In the genomic region with DNA sequence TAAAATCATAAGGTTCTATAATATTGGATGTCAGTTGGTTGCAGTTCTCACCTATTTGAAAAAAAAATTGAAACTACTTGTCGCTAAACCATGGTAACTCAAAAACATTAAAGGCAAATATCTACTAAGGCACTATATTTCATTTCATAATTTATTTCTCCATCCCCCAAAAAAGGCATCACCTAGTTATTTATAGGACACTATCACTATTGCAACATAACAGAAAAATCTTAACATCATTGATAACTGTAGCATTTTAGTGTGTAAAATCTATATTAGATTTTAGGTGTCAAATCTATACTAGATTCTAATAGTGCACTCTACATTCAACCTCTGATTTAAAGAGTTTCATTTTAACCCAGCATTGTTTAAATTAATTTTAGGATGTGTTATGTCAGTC, we compare ENCODE assay signal across 11 cellular contexts. TPM values are rescaled to one million over a fixed set of nuclear protein-coding genes. Genes with fewer than 3 reads are reported as not detected.
DNase-seq lines count a peak whose midpoint lies in the region; ATAC-seq and TF ChIP-seq lines count a peak whose summit lies in the region.
"Had no signal": no experiment of that assay in that cellular context is flagged by ENCODE, and none has a peak within 500 bp of the region (broad histone marks: within the 10 kb centered on the region; RNA-seq: fewer than 3 reads in every experiment).

No MANE protein-coding gene starts in this region.

- H3K9me3 ChIP-seq in BLaER1 treated with 17β-estradiol and CSF1 and Interleukin-3, amounts not matched to agents 10 nM and 100 nM (replicated peaks in 1 of 11) = no peaks in the 10 kb centered on the region
- H3K9me3 ChIP-seq in HUES48 (ENCODE audit: control insufficient read depth, insufficient read depth, low read length) (no peaks in the 10 kb centered on the region), adipocyte (ENCODE audit: control insufficient read depth, low read length) (no peaks in the 10 kb centered on the region)
- H3K9me3 ChIP-seq: neutrophil had no signal

- H3K27me3 ChIP-seq in BLaER1 treated with 17β-estradiol and CSF1 and Interleukin-3, amounts not matched to agents 10 nM and 100 nM = no peaks in the 10 kb centered on the region
- no peaks in the 10 kb centered on the region for H3K27me3 ChIP-seq in HUES48 (ENCODE audit: control insufficient read depth, insufficient read depth, low read length)
- no peaks in the 10 kb centered on the region for H3K27me3 ChIP-seq in adipocyte (replicated peaks; ENCODE audit: control insufficient read depth, insufficient read depth, low read length)

- H3K36me3 Mint-ChIP-seq in mesothelial cell of epicardium = peaks cover 3% of the 10 kb centered on the region

- peak overlapping the region; percentile 68 to 91 (median 88); a peak in 20 of 22 replicates for H3K4me2 ChIP-seq in BLaER1 treated with 17β-estradiol and CSF1 and Interleukin-3, amounts not matched to agents 10 nM and 100 nM

- peak overlapping the region; percentile 30 for H3K27ac Mint-ChIP-seq in mesothelial cell of epicardium

- peaks cover 18% of the 10 kb centered on the region for H3K4me1 Mint-ChIP-seq in mesothelial cell of epicardium

- peak overlapping the region in 3 of 11 experiments; percentile 84 to 86 (median 85); a peak in 2 of 22 replicates for H3K27ac ChIP-seq in BLaER1 treated with 17β-estradiol and CSF1 and Interleukin-3, amounts not matched to agents 10 nM and 100 nM
- no peak overlapping the region for H3K27ac ChIP-seq in HUES48 (ENCODE audit: low read depth, low read length)
- H3K27ac ChIP-seq: neutrophil had no signal

- H3K4me3 Mint-ChIP-seq in mesothelial cell of epicardium = peak overlapping the region; percentile 73

- peak overlapping the region; percentile 67 to 87 (median 80); a peak in 14 of 20 replicates for H3K4me3 ChIP-seq in BLaER1 treated with 17β-estradiol and CSF1 and Interleukin-3, amounts not matched to agents 10 nM and 100 nM
- H3K4me3 ChIP-seq in HUES48 (ENCODE audit: low read depth, low read length) = peak overlapping the region; percentile 94
- peak overlapping the region; percentile 90 for H3K4me3 ChIP-seq in adipocyte (ENCODE audit: low read length)

- H4K20me1 ChIP-seq in BLaER1 treated with 17β-estradiol and CSF1 and Interleukin-3, amounts not matched to agents 10 nM and 100 nM = peaks cover 8 to 61% (median 32%) of the 10 kb centered on the region in 11 experiments; a peak in 20 of 22 replicates

- H3K27me3 Mint-ChIP-seq in mesothelial cell of epicardium (ENCODE audit: low read depth) = no peaks in the 10 kb centered on the region

- ATAC-seq in HG02610 (IDR thresholded peaks at IDR 0.05; ENCODE audit: unreplicated experiment) (no peak), GM21576 (IDR thresholded peaks at IDR 0.05; ENCODE audit: unreplicated experiment) (no peak), GM18498 (IDR thresholded peaks at IDR 0.05; ENCODE audit: unreplicated experiment) (no peak)

- peaks cover 14 to 31% (median 24%) of the 10 kb centered on the region in 11 experiments for H3K36me3 ChIP-seq in BLaER1 treated with 17β-estradiol and CSF1 and Interleukin-3, amounts not matched to agents 10 nM and 100 nM
- H3K36me3 ChIP-seq in HUES48 (ENCODE audit: control insufficient read depth, insufficient read depth, low read length) = peaks cover 12% of the 10 kb centered on the region
- H3K36me3 ChIP-seq in adipocyte (ENCODE audit: control insufficient read depth, insufficient read depth, low read length, severe bottlenecking) = peaks cover 7% of the 10 kb centered on the region
- H3K36me3 ChIP-seq: neutrophil had no signal

- DNase-seq in adipocyte (ENCODE audit: low read depth) (no peak), mesothelial cell of epicardium (ENCODE audit: low spot score in 2 of 2, unreplicated experiment in 2 of 2) (no peak), NOMO-1 treated with dmso at 0.1 percent for 144 hours (lab: John Stamatoyannopoulos, UW; ENCODE audit: unreplicated experiment) (no peak)
- DNase-seq: aorta, NCI-H446 had no signal

- TF ChIP-seq CTCF in mesothelial cell of epicardium (IDR thresholded peaks at IDR 0.05; ENCODE audit: unreplicated experiment) = no peak

- peaks cover 19 to 36% (median 26%) of the 10 kb centered on the region in 10 experiments for H3K4me1 ChIP-seq in BLaER1 treated with 17β-estradiol and CSF1 and Interleukin-3, amounts not matched to agents 10 nM and 100 nM
- peaks cover 16% of the 10 kb centered on the region for H3K4me1 ChIP-seq in HUES48 (ENCODE audit: control insufficient read depth, insufficient read depth, low read length)
- peaks cover 26% of the 10 kb centered on the region for H3K4me1 ChIP-seq in adipocyte (ENCODE audit: control insufficient read depth, insufficient read depth, low read length)

- H3K9ac ChIP-seq in BLaER1 treated with 17β-estradiol and CSF1 and Interleukin-3, amounts not matched to agents 10 nM and 100 nM = peak overlapping the region in 8 of 11 experiments; percentile 81 to 93 (median 91); a peak in 13 of 22 replicates
- no peak overlapping the region for H3K9ac ChIP-seq in HUES48 (ENCODE audit: low read depth, low read length)
- H3K9ac ChIP-seq in adipocyte (ENCODE audit: low read length) = peak overlapping the region; percentile 80

- H3K9me3 Mint-ChIP-seq in mesothelial cell of epicardium = no peaks in the 10 kb centered on the region

RNA-seq across cellular contexts. Expression of gene SPTSSA, which starts 1.7 kb away (rescaled TPM):
- 10.4 to 11.4 TPM (median 11.3 TPM) in 3 replicates for total RNA-seq in mesothelial cell of epicardium
